ENCODE assay signal across 8 cellular contexts in the genomic region with DNA sequence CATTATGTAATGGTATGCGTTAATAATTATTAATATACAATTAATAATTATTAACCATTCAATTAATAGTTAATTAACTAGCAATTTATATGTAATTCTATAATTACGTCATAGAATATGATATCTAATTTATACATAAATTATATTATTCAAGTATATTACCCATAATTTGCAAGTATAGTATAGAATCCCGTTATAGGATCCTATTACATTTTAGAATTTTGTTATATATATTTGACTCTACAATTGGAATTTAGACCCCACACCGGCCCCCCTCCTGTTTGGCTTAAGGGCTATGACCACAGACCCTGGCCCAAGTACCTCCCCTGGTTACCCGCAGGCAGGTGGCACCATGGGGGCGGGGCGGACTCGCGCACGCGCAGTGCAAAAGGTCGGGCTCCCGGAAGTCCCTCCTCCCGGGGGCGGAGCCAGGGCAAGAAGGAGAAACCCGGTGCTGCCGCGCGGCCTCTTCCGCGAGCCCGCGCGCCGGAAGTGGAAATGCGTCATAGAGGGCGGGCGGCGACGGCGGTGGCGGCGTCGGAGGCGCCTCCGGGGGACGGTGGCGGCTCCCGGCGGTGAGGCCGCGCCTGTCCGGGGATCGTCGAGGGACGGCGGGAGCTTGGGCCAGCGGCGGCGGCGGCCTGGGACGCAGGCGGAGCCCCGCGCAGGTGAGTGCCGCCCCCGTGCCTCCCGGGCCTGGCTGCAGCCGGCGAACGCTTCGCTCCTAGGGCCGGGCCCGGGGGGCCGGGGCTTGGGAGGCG. TPM values are rescaled to one million over a fixed set of nuclear protein-coding genes. Genes with fewer than 3 reads are reported as not detected.
A peak's percentile ranks its signal among the peaks of the same experiment; 100 is the strongest.
DNase-seq lines count a peak whose midpoint lies in the region; ATAC-seq and TF ChIP-seq lines count a peak whose summit lies in the region.

A gene with protein sequence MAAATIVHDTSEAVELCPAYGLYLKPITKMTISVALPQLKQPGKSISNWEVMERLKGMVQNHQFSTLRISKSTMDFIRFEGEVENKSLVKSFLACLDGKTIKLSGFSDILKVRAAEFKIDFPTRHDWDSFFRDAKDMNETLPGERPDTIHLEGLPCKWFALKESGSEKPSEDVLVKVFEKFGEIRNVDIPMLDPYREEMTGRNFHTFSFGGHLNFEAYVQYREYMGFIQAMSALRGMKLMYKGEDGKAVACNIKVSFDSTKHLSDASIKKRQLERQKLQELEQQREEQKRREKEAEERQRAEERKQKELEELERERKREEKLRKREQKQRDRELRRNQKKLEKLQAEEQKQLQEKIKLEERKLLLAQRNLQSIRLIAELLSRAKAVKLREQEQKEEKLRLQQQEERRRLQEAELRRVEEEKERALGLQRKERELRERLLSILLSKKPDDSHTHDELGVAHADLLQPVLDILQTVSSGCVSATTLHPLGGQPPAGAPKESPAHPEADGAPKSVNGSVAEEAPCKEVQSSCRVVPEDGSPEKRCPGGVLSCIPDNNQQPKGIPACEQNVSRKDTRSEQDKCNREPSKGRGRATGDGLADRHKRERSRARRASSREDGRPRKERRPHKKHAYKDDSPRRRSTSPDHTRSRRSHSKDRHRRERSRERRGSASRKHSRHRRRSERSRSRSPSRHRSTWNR (plus strand): TSS at position 503 of the 761 bp plus-strand sequence. CDS start 1,859 bp downstream, outside the sequence.

- no peaks in the 10 kb centered on the region for H3F3A ChIP-seq in PC-3 (ENCODE audit: low read length, unreplicated experiment)

- ATAC-seq in GM21619 (IDR thresholded peaks at IDR 0.05; ENCODE audit: unreplicated experiment) (peak; percentile 73), PC-3 (peak; percentile 88)

- peak within 1 kb of the TSS; percentile 93 for H3K4me2 ChIP-seq in PC-3 (ENCODE audit: low read length)

- H3K9me2 ChIP-seq in PC-3 (replicated peaks; ENCODE audit: low read length) = no peaks in the 10 kb centered on the region

- H3K79me2 ChIP-seq in PC-3 (ENCODE audit: low read length) = peaks cover 41% of the 10 kb centered on the region

- H3K36me3 ChIP-seq in PC-3 (ENCODE audit: low read depth, low read length) = peaks cover 7% of the 10 kb centered on the region; the same call in 1 of the 2 replicates

- 0 out of 2 replicates have a peak within 1 kb of the TSS, but pooled peaks have one; percentile 18 for H3K27ac ChIP-seq in PC-3 (ENCODE audit: low read length)

- POLR2A ChIA-PET in PC-3 (lab: Charles Lee; ENCODE audit: unreplicated experiment) = no interaction called here

- peaks cover 10% of the 10 kb centered on the region; the same call in 1 of the 2 replicates for H4K20me1 ChIP-seq in PC-3 (ENCODE audit: low read length)

- CTCF ChIA-PET in PC-3 (lab: Charles Lee) = no interaction called here

- H3K9me3 ChIP-seq in PC-3 (ENCODE audit: low read length) = no peaks in the 10 kb centered on the region

- peak within 1 kb of the TSS; percentile 90 for H3K9ac ChIP-seq in PC-3 (ENCODE audit: low read length)

- H2AFZ ChIP-seq in PC-3 (ENCODE audit: low read length) = no peak within 1 kb of the TSS

- peak within 1 kb of the TSS; percentile 90 for H3K4me3 ChIP-seq in Jurkat, Clone E6-1 (ENCODE audit: low read length)
- H3K4me3 ChIP-seq in PC-3 (ENCODE audit: low read length) = peak within 1 kb of the TSS; percentile 87

- no peak for TF ChIP-seq CTCF in PC-3 (conservative IDR thresholded peaks at IDR 0.05; ENCODE audit: low read depth, low read length)

- no peaks in the 10 kb centered on the region for H3K27me3 ChIP-seq in PC-3 (ENCODE audit: low read length)

- TF ChIP-seq POLR2A in erythroblast (IDR thresholded peaks at IDR 0.05; ENCODE audit: low read length) = peak; percentile 72

- BruUV-seq in PC-3 (replicated peaks; lab: Mats Ljungman, UMichigan) = no TSS peak

- DNase-seq in DMS114 treated with DMSO at 0.1 percent for 48 hours (lab: John Stamatoyannopoulos, UW; ENCODE audit: unreplicated experiment) (peak; percentile 77), PC-3 (peak; percentile 85), activated T-cell treated with anti-CD3 and anti-CD28 coated beads for 48 hours (ENCODE audit: low read depth) (peak; percentile 100), erythroblast (lab: John Stamatoyannopoulos, UW) (peak; percentile 96 to 97), mucosa of gallbladder (ENCODE audit: low spot score) (peak; percentile 96)
- DNase-seq in Jurkat, Clone E6-1 (ENCODE audit: low read depth, low spot score) = peak; percentile 90
- peak; percentile 98 for DNase-seq in stimulated activated CD8-positive, alpha-beta memory T cell treated with anti-CD3 and anti-CD28 coated beads, Interleukin-4, amount 100 ng/mL, for 24 hours (ENCODE audit: low read depth)

- 0 out of 2 replicates have a peak, but pooled peaks cover 4% of the 10 kb centered on the region for H3K4me1 ChIP-seq in PC-3 (ENCODE audit: insufficient read depth, low read length)

- intact Hi-C loops in PC-3 (cut with micrococcal nuclease) = no loop called here

RNA-seq across cellular contexts. Expression of the gene that starts here (rescaled TPM):
- polyA plus RNA-seq in Jurkat, Clone E6-1 (2012; ENCODE audit: insufficient read depth, insufficient read length) = 21.1 TPM
- total RNA-seq in PC-3 (2014; rRNA removed) = 36.8 and 41.5 TPM in 2 replicates
- total RNA-seq in mucosa of gallbladder = 52.9 TPM

Comparison
In these comparisons a context has a peak if more than half of its experiments do, and no peak if none do; other contexts are left out.
1. Peak in every context shown above with its lines: DNase-seq, ATAC-seq, H3K4me3 ChIP-seq and H3K27ac ChIP-seq.